9 cellular contexts compared by ENCODE assay signal in genomic region chr3:119382134-119382533, GRCh38.
"Had no signal": no experiment of that assay in that cellular context is flagged by ENCODE, and none has a peak within 500 bp of the region (broad histone marks: within the 10 kb centered on the region; RNA-seq: fewer than 3 reads in every experiment).

No MANE protein-coding gene starts in this region.

- H3K4me3 ChIP-seq: GM23248, HAP-1 had no signal

- H3K9me3 Mint-ChIP-seq: HFFc6, IgD-negative memory B cell had no signal

- H3K4me1 ChIP-seq: HAP-1 had no signal

- DNase-seq: GM23248, H7, HFFc6, KBM-7 had no signal

- FAIRE-seq: HepG2 had no signal

- H3K27ac ChIP-seq: GM23248, HL-60 had no signal

- H3K4me3 Mint-ChIP-seq: HFFc6, IgD-negative memory B cell had no signal

- H3K9me3 ChIP-seq: HAP-1 had no signal

- H3K27me3 Mint-ChIP-seq: IgD-negative memory B cell had no signal

- H3K36me3 ChIP-seq: HAP-1 had no signal

- H3K27ac Mint-ChIP-seq: HFFc6, IgD-negative memory B cell had no signal

- H2AFZ ChIP-seq: GM23248 had no signal

- ATAC-seq: HCT116, HepG2 had no signal
